21 cellular contexts compared by ENCODE assay signal in the genomic region with DNA sequence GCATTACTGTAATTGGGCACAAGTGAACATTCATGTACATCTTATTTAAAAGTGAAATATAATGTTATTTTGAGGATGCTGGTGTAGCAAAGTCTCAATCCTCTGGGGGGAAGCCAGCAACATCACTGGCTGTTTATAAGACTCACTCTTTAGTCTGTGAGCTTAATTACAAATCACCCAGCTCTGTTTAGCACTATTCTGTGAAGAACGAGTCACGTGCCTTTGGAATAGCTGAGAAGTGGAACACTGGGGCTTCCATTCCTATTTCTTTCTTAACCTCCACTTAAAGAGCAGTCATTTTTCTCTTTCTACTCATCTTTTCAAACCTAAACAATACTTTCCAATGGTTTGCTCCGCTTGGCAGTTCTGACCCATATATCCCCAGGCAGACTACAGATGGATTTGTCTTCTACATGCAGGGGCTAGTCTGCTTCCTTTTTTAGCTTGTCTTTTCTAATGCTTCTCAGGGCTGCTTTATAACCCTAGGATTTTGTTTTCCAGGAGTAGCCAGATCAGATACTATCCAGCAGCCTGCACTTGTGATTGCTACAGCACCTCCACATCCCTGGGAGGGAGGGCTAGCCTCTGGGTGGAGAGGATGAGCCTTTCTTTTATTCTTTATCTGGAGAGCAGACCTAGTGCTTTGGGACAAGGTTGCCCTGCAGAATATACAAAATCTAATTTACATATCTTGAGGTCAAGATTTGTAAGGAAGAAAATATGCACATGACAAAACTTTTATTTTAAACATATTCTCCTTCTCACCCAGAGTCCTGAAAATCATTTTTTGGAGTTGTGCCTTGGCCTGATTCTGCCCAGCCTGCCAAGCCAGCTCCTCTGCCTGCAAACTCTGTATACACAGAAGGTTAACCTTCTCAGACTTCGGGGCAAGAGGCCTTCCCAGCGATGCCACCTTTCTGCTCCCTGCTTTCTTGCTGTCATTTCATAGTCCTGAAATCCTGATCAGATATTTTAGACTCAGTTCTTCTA.
DNase-seq lines count a peak whose midpoint lies in the region; ATAC-seq and TF ChIP-seq lines count a peak whose summit lies in the region.
"Had no signal": no experiment of that assay in that cellular context is flagged by ENCODE, and none has a peak within 500 bp of the region (broad histone marks: within the 10 kb centered on the region; RNA-seq: fewer than 3 reads in every experiment).

No MANE protein-coding gene starts in this region.

- H3K9me3 ChIP-seq in GM23248 (ENCODE audit: low read depth): no peaks in the 10 kb centered on the region
- no peaks in the 10 kb centered on the region for H3K9me3 ChIP-seq in RWPE2 (ENCODE audit: severe bottlenecking)
- H3K9me3 ChIP-seq in trophoblast cell (ENCODE audit: insufficient read depth, low read depth, low read length): no peaks in the 10 kb centered on the region
- H3K9me3 ChIP-seq: right lobe of liver had no signal

- DNase-seq in GM23248: peak; percentile 27
- DNase-seq in RWPE2 (ENCODE audit: low spot score): no peak
- peak; percentile 49 for DNase-seq in fibroblast of the aortic adventitia (ENCODE audit: low read depth)
- no peak for DNase-seq in trophoblast cell
- DNase-seq in lower leg skin (ENCODE audit: low spot score in 2 of 2): no peak
- no peak for DNase-seq in natural killer cell treated with Interleukin-12 subunit alpha and Interleukin-12 subunit beta and Interleukin-15 and Interleukin-18, amount 100 ng/mL, for 72 hours (ENCODE audit: low spot score)
- DNase-seq: activated CD4-positive, alpha-beta T cell treated with anti-CD3 and anti-CD28 coated beads, Interleukin-2, amount 10 ng/mL, durations not matched to agents 24 days and 14 days; activated T-cell treated with anti-CD3 and anti-CD28 coated beads, Interleukin-2, amount 50 U/mL, for 4 hours; amniotic stem cell; foreskin melanocyte; GOT3; immature natural killer cell; NCI-H2107; OCI-M1; right lobe of liver; stimulated activated naive CD8-positive, alpha-beta T cell treated with anti-CD3 and anti-CD28 coated beads, Interleukin-15, Interleukin-2, amounts not matched to agents 100 U/mL and 50 U/mL, for 24 hours; T-helper 1 cell had no signal

- no peaks in the 10 kb centered on the region for H3K36me3 Mint-ChIP-seq in natural killer cell treated with Interleukin-12 subunit alpha and Interleukin-12 subunit beta and Interleukin-15 and Interleukin-18, amount 100 ng/mL, for 72 hours
- H3K36me3 Mint-ChIP-seq: immature natural killer cell had no signal

- H2AFZ ChIP-seq in GM23248 (0 out of 2 replicates have a peak overlapping the region, but pooled peaks have one; percentile 19), trophoblast cell (ENCODE audit: insufficient read depth, low read length, poor library complexity) (no peak overlapping the region)

- H2AK5ac ChIP-seq in trophoblast cell (ENCODE audit: low read length): no peak overlapping the region

- H3K14ac ChIP-seq in trophoblast cell (ENCODE audit: low read length): no peak overlapping the region

- intact Hi-C loops in lower leg skin (cut with DNase I; ENCODE audit: low total_unique reads): loop anchor here (5.0 kb wide), 1 partner anchor 305 kb away; no protein-coding TSS in a partner anchor

- no peak overlapping the region for H4K8ac ChIP-seq in trophoblast cell (ENCODE audit: low read depth, low read length)

- H3K4me3 ChIP-seq in GM23248: no peak overlapping the region
- H3K4me3 ChIP-seq in RWPE2 (ENCODE audit: severe bottlenecking): no peak overlapping the region
- no peak overlapping the region for H3K4me3 ChIP-seq in fibroblast of the aortic adventitia (ENCODE audit: low read depth, low read length)
- no peak overlapping the region for H3K4me3 ChIP-seq in trophoblast cell (ENCODE audit: low read depth, low read length)
- H3K4me3 ChIP-seq in lower leg skin (ENCODE audit: low read depth, poor library complexity, severe bottlenecking): no peak overlapping the region
- H3K4me3 ChIP-seq: right lobe of liver had no signal

- H3K9ac ChIP-seq in GM23248: no peak overlapping the region
- no peak overlapping the region for H3K9ac ChIP-seq in trophoblast cell (ENCODE audit: low read length)

- no peaks in the 10 kb centered on the region for H3K4me1 Mint-ChIP-seq in natural killer cell treated with Interleukin-12 subunit alpha and Interleukin-12 subunit beta and Interleukin-15 and Interleukin-18, amount 100 ng/mL, for 72 hours (ENCODE audit: low read depth in 2 of 2)
- H3K4me1 Mint-ChIP-seq: activated CD4-positive, alpha-beta T cell treated with anti-CD3 and anti-CD28 coated beads, Interleukin-2, amount 10 ng/mL, durations not matched to agents 24 days and 14 days; immature natural killer cell had no signal

- H4K12ac ChIP-seq in trophoblast cell (ENCODE audit: low read depth, low read length): no peak overlapping the region

- H3K27me3 ChIP-seq in GM23248 (replicated peaks; ENCODE audit: insufficient read depth) (no peaks in the 10 kb centered on the region), RWPE2 (ENCODE audit: insufficient read depth, poor library complexity, severe bottlenecking) (no peaks in the 10 kb centered on the region), trophoblast cell (ENCODE audit: insufficient read depth, low read length) (no peaks in the 10 kb centered on the region)
- H3K27me3 ChIP-seq: right lobe of liver had no signal

- H3K4ac ChIP-seq in trophoblast cell (ENCODE audit: low read depth, low read length): no peak overlapping the region

- no peaks in the 10 kb centered on the region for H3K79me1 ChIP-seq in trophoblast cell (ENCODE audit: low read length)

- H3K23ac ChIP-seq in trophoblast cell (ENCODE audit: low read length): no peak overlapping the region

- 0 out of 2 replicates have a peak, but pooled peaks cover 12% of the 10 kb centered on the region for H3F3A ChIP-seq in GM23248 (ENCODE audit: insufficient read depth)

- no peak overlapping the region for H2BK120ac ChIP-seq in trophoblast cell (ENCODE audit: insufficient read depth, low read length, poor library complexity)

- no peaks in the 10 kb centered on the region for H3K9me3 Mint-ChIP-seq in natural killer cell treated with Interleukin-12 subunit alpha and Interleukin-12 subunit beta and Interleukin-15 and Interleukin-18, amount 100 ng/mL, for 72 hours
- H3K9me3 Mint-ChIP-seq: activated CD4-positive, alpha-beta T cell treated with anti-CD3 and anti-CD28 coated beads, Interleukin-2, amount 10 ng/mL, durations not matched to agents 24 days and 14 days; activated T-cell treated with anti-CD3 and anti-CD28 coated beads, Interleukin-2, amount 50 U/mL, for 4 hours; dendritic cell treated with granulocyte-macrophage colony-stimulating factor and Interleukin-4, amounts not matched to agents 40 ng/mL and 50 ng/mL, for 4 days had no signal

- H3K4me2 ChIP-seq in GM23248 (ENCODE audit: unreplicated experiment): no peak overlapping the region
- H3K4me2 ChIP-seq in trophoblast cell (ENCODE audit: low read length): no peak overlapping the region

- no peaks in the 10 kb centered on the region for H4K20me1 ChIP-seq in GM23248 (ENCODE audit: insufficient read depth)

- H4K91ac ChIP-seq in trophoblast cell (ENCODE audit: low read depth, low read length): peak overlapping the region; percentile 14

- ATAC-seq in RWPE2 (ENCODE audit: low read depth) (peak; percentile 65), HG03439 (IDR thresholded peaks at IDR 0.05; ENCODE audit: unreplicated experiment) (no peak), GM21576 (IDR thresholded peaks at IDR 0.05; ENCODE audit: unreplicated experiment) (no peak)
- no peak for ATAC-seq in natural killer cell treated with Interleukin-12 subunit alpha and Interleukin-12 subunit beta and Interleukin-15 and Interleukin-18, amount 100 ng/mL, for 72 hours
- ATAC-seq: activated T-cell treated with anti-CD3 and anti-CD28 coated beads, Interleukin-2, amount 50 U/mL, for 4 hours; right lobe of liver; stimulated activated naive CD8-positive, alpha-beta T cell treated with anti-CD3 and anti-CD28 coated beads, Interleukin-15, Interleukin-2, amounts not matched to agents 100 U/mL and 50 U/mL, for 24 hours had no signal

- H3K18ac ChIP-seq in trophoblast cell (ENCODE audit: low read length): no peak overlapping the region

- no peak overlapping the region for H3K27ac Mint-ChIP-seq in natural killer cell treated with Interleukin-12 subunit alpha and Interleukin-12 subunit beta and Interleukin-15 and Interleukin-18, amount 100 ng/mL, for 72 hours
- H3K27ac Mint-ChIP-seq: activated CD4-positive, alpha-beta T cell treated with anti-CD3 and anti-CD28 coated beads, Interleukin-2, amount 10 ng/mL, durations not matched to agents 24 days and 14 days; dendritic cell treated with granulocyte-macrophage colony-stimulating factor and Interleukin-4, amounts not matched to agents 40 ng/mL and 50 ng/mL, for 4 days; immature natural killer cell had no signal

- H2BK5ac ChIP-seq in trophoblast cell (ENCODE audit: low read depth, low read length, poor library complexity): no peak overlapping the region

- H3K27me3 Mint-ChIP-seq in natural killer cell treated with Interleukin-12 subunit alpha and Interleukin-12 subunit beta and Interleukin-15 and Interleukin-18, amount 100 ng/mL, for 72 hours: peaks cover 4 to 24% of the 10 kb centered on the region in 2 donors
- H3K27me3 Mint-ChIP-seq: dendritic cell treated with granulocyte-macrophage colony-stimulating factor and Interleukin-4, amounts not matched to agents 40 ng/mL and 50 ng/mL, for 4 days had no signal

- in situ Hi-C loops in GM23248 (cut with MboI): no loop called here

- H2BK12ac ChIP-seq in trophoblast cell (ENCODE audit: low read length): no peak overlapping the region

- no peak for TF ChIP-seq POLR2A in lower leg skin (IDR thresholded peaks at IDR 0.05)

- no peaks in the 10 kb centered on the region for H3K36me3 ChIP-seq in GM23248 (ENCODE audit: low read depth)
- no peaks in the 10 kb centered on the region for H3K36me3 ChIP-seq in RWPE2 (ENCODE audit: low read depth)
- H3K36me3 ChIP-seq in trophoblast cell (ENCODE audit: control insufficient read depth in 1 of 2, insufficient read depth in 2 of 2, low read length in 2 of 2): no peaks in the 10 kb centered on the region
- H3K36me3 ChIP-seq: right lobe of liver had no signal

- H3K27ac ChIP-seq in GM23248: no peak overlapping the region
- H3K27ac ChIP-seq in RWPE2 (ENCODE audit: poor library complexity, severe bottlenecking): no peak overlapping the region
- H3K27ac ChIP-seq in trophoblast cell (ENCODE audit: low read depth, low read length): no peak overlapping the region
- H3K27ac ChIP-seq: C4-2B, right lobe of liver had no signal

- H3K79me2 ChIP-seq in GM23248 (ENCODE audit: insufficient read depth) (no peaks in the 10 kb centered on the region), trophoblast cell (ENCODE audit: control insufficient read depth, insufficient read depth, low read length, poor library complexity) (no peaks in the 10 kb centered on the region)

- WGBS in GM23248 (ENCODE audit: low coverage in 1 of 2, low lambda C conversion rate in 2 of 2, missing lambda C conversion rate in 2 of 2), 2 experiments: 89 to 91% methylated on average over 5 of the region's 5 CpGs
- no CpG with 5 or more reads among the region's 5 CpGs for WGBS in trophoblast cell (ENCODE audit: extremely low coverage, insufficient coverage, insufficient read length)
- WGBS in lower leg skin, 2 donors: 37 to 47% methylated on average over 5 of the region's 5 CpGs

- TF ChIP-seq CTCF in RWPE2 (IDR thresholded peaks at IDR 0.05; ENCODE audit: poor library complexity, severe bottlenecking) (no peak), fibroblast of the aortic adventitia (IDR thresholded peaks at IDR 0.05; ENCODE audit: insufficient read depth, low read length) (no peak), lower leg skin (IDR thresholded peaks at IDR 0.05) (no peak)

- H3K9me2 ChIP-seq in GM23248 (ENCODE audit: insufficient read depth): no peaks in the 10 kb centered on the region

- H3K4me3 Mint-ChIP-seq in natural killer cell treated with Interleukin-12 subunit alpha and Interleukin-12 subunit beta and Interleukin-15 and Interleukin-18, amount 100 ng/mL, for 72 hours: no peak overlapping the region
- H3K4me3 Mint-ChIP-seq: activated CD4-positive, alpha-beta T cell treated with anti-CD3 and anti-CD28 coated beads, Interleukin-2, amount 10 ng/mL, durations not matched to agents 24 days and 14 days; activated T-cell treated with anti-CD3 and anti-CD28 coated beads, Interleukin-2, amount 50 U/mL, for 4 hours; dendritic cell treated with granulocyte-macrophage colony-stimulating factor and Interleukin-4, amounts not matched to agents 40 ng/mL and 50 ng/mL, for 4 days; immature natural killer cell had no signal

- H3K4me1 ChIP-seq in GM23248 (ENCODE audit: insufficient read depth): peaks cover 12% of the 10 kb centered on the region; the same call in 1 of the 2 replicates
- peaks cover 11% of the 10 kb centered on the region for H3K4me1 ChIP-seq in RWPE2 (ENCODE audit: insufficient read depth, poor library complexity, severe bottlenecking)
- peaks cover 0 to 2% of the 10 kb centered on the region in 2 experiments for H3K4me1 ChIP-seq in trophoblast cell (ENCODE audit: control insufficient read depth in 1 of 2, insufficient read depth in 2 of 2, low read length in 2 of 2)
- H3K4me1 ChIP-seq: right lobe of liver had no signal

Comparison
In these comparisons a context has a peak if more than half of its experiments do, and no peak if none do; other contexts are left out.
1. DNase-seq: peak in GM23248 (single experiment) and fibroblast of the aortic adventitia (single experiment); none in RWPE2 (single experiment), trophoblast cell (0 of 2), lower leg skin (0 of 2) and natural killer cell treated with Interleukin-12 subunit alpha and Interleukin-12 subunit beta and Interleukin-15 and Interleukin-18, amount 100 ng/mL, for 72 hours (single experiment).